Comparison of ENCODE assay signal across 8 cellular contexts in genomic region chr1:113903496-113904291, GRCh38. TPM values are rescaled to one million over a fixed set of nuclear protein-coding genes. Genes with fewer than 3 reads are reported as not detected.
DNase-seq lines count a peak whose midpoint lies in the region; ATAC-seq and TF ChIP-seq lines count a peak whose summit lies in the region.

No MANE protein-coding gene starts in this region.

- no peak for ATAC-seq in naive thymus-derived CD8-positive, alpha-beta T cell
- ATAC-seq in HG02884 (IDR thresholded peaks at IDR 0.05; ENCODE audit: unreplicated experiment), result no peak

- no peaks in the 10 kb centered on the region for H3K9me3 Mint-ChIP-seq in naive thymus-derived CD8-positive, alpha-beta T cell

- TF ChIP-seq CTCF in choroid plexus epithelial cell (conservative IDR thresholded peaks at IDR 0.05; ENCODE audit: low read depth, low read length), result no peak

- POLR2A ChIA-PET in naive thymus-derived CD8-positive, alpha-beta T cell (lab: Charles Lee), result interaction anchor here (0.8 to 6.4 kb wide), 17 partner anchors 10 to 488 kb away, joined by 3 to 145 read pairs (median 5); partner anchors contain the start of genes HIPK1, PHTF1 and RSBN1
- POLR2A ChIA-PET in HEK293T (lab: Yijun Ruan, JAX), result interaction anchor here (0.8 to 8.6 kb wide), 16 partner anchors 9 to 145 kb away, joined by 3 to 116 read pairs (median 4); partner anchors contain the start of genes HIPK1, PHTF1 and RSBN1

- DNase-seq in NCI-H1092 treated with DMSO at 0.1 percent for 48 hours (lab: John Stamatoyannopoulos, UW), result peak; percentile 34
- no peak for DNase-seq in NCI-H1092 (lab: John Stamatoyannopoulos, UW)
- DNase-seq in OCI-M1 (lab: John Stamatoyannopoulos, UW), result peak; percentile 34
- DNase-seq in choroid plexus epithelial cell (ENCODE audit: low read depth), result no peak
- peak in 3 of 10 donors; percentile 22 to 40 (median 31) for DNase-seq in naive thymus-derived CD8-positive, alpha-beta T cell
- DNase-seq in HEK293T (ENCODE audit: extremely low spot score), result no peak
- no peak for DNase-seq in hepatic stellate cell (ENCODE audit: low spot score)

- peak overlapping the region; percentile 94 to 100 (median 99) for H3K4me3 Mint-ChIP-seq in naive thymus-derived CD8-positive, alpha-beta T cell

- CTCF ChIA-PET in HEK293T (lab: Yijun Ruan, JAX), result interaction anchor here (0.6 to 2.0 kb wide), 3 partner anchors 25 to 439 kb away, joined by 3 to 7 read pairs (median 4); partner anchors contain the start of gene HIPK1

- no peaks in the 10 kb centered on the region for H3K27me3 Mint-ChIP-seq in naive thymus-derived CD8-positive, alpha-beta T cell

- H3K4me3 ChIP-seq in choroid plexus epithelial cell (ENCODE audit: low read depth, low read length), result peak overlapping the region; percentile 73

- peaks cover 31 to 77% (median 65%) of the 10 kb centered on the region in 4 donors for H3K4me1 Mint-ChIP-seq in naive thymus-derived CD8-positive, alpha-beta T cell

- peaks cover 0 to 57% (median 19%) of the 10 kb centered on the region in 3 donors for H3K36me3 Mint-ChIP-seq in naive thymus-derived CD8-positive, alpha-beta T cell

- H3K27ac Mint-ChIP-seq in naive thymus-derived CD8-positive, alpha-beta T cell, result peak overlapping the region; percentile 97 to 100 (median 100)

TF ChIP-seq in HEK293T, 16 proteins besides CTCF, POLR2A, EP300 and RAD21:
- TF ChIP-seq CTBP1 (IDR thresholded peaks at IDR 0.05; ENCODE audit: borderline replicate concordance) (no peak), SP1 (IDR thresholded peaks at IDR 0.05) (no peak), PKNOX1 (IDR thresholded peaks at IDR 0.05) (no peak), FOXA1 (IDR thresholded peaks at IDR 0.05) (no peak), TARDBP (IDR thresholded peaks at IDR 0.05) (no peak), NFRKB (IDR thresholded peaks at IDR 0.05) (no peak), SUZ12 (IDR thresholded peaks at IDR 0.05) (no peak), FOXK2 (IDR thresholded peaks at IDR 0.05) (no peak), ZNF384 (IDR thresholded peaks at IDR 0.05) (no peak), ELF4 (IDR thresholded peaks at IDR 0.05) (no peak), L3MBTL2 (conservative IDR thresholded peaks at IDR 0.05) (no peak), LEF1 (IDR thresholded peaks at IDR 0.05; ENCODE audit: borderline replicate concordance) (no peak), FOXM1 (IDR thresholded peaks at IDR 0.05; ENCODE audit: borderline replicate concordance) (no peak), BHLHE40 (IDR thresholded peaks at IDR 0.05; ENCODE audit: borderline replicate concordance) (no peak), ARNT (IDR thresholded peaks at IDR 0.05) (no peak)
TF ChIP-seq in HEK293T: peak in this region for 0.

RNA-seq across cellular contexts. Expression of gene AP4B1, which starts 0.9 kb away (rescaled TPM):
- 10 to 100 TPM; 65.1 to 75.2 TPM for total RNA-seq in naive thymus-derived CD8-positive, alpha-beta T cell
- polyA plus RNA-seq in naive thymus-derived CD8-positive, alpha-beta T cell, result 1 to 10 TPM; 7.9 to 9.6 (median 8.6) TPM

RNA-seq across cellular contexts. Expression of gene DCLRE1B, which starts 1.4 kb away (rescaled TPM):
- 1 to 10 TPM; 5.2 to 5.5 TPM for total RNA-seq in naive thymus-derived CD8-positive, alpha-beta T cell
- 1 to 10 TPM; 3.7 to 5.2 (median 4.5) TPM for polyA plus RNA-seq in naive thymus-derived CD8-positive, alpha-beta T cell

RNA-seq across cellular contexts. Expression of gene BCL2L15, which starts 16.3 kb away (rescaled TPM):
- total RNA-seq in naive thymus-derived CD8-positive, alpha-beta T cell, result 1 to 10 TPM; 1.3 to 3.3 TPM
- polyA plus RNA-seq in naive thymus-derived CD8-positive, alpha-beta T cell, result under 1 TPM in 1 of 3 donors, not detected in 2; 0.03 TPM

RNA-seq across cellular contexts. Expression of gene HIPK1, which starts 25.4 kb away (rescaled TPM):
- 100 to 1,000 TPM; 123 to 138 TPM for total RNA-seq in naive thymus-derived CD8-positive, alpha-beta T cell
- polyA plus RNA-seq in naive thymus-derived CD8-positive, alpha-beta T cell, result 10 to 100 TPM; 14.5 to 19.3 (median 17.5) TPM

RNA-seq across cellular contexts. Expression of gene PTPN22, which starts 32.2 kb away (rescaled TPM):
- total RNA-seq in naive thymus-derived CD8-positive, alpha-beta T cell, result 10 to 100 TPM; 26.6 to 27.3 TPM
- polyA plus RNA-seq in naive thymus-derived CD8-positive, alpha-beta T cell, result 10 to 100 TPM; 32.0 to 59.6 (median 40.1) TPM

Comparison
In these comparisons a context has a peak if more than half of its experiments do, and no peak if none do; other contexts are left out.
1. DNase-seq: peak in NCI-H1092 treated with DMSO at 0.1 percent for 48 hours (single experiment) and OCI-M1 (single experiment); none in NCI-H1092 (single experiment), choroid plexus epithelial cell (single experiment), HEK293T (single experiment) and hepatic stellate cell (single experiment).